9 cellular contexts compared by ENCODE assay signal in genomic region chr17:51427259-51428255, GRCh38.
DNase-seq lines count a peak whose midpoint lies in the region; ATAC-seq and TF ChIP-seq lines count a peak whose summit lies in the region.
"Had no signal": no experiment of that assay in that cellular context is flagged by ENCODE, and none has a peak within 500 bp of the region (broad histone marks: within the 10 kb centered on the region; RNA-seq: fewer than 3 reads in every experiment).

No MANE protein-coding gene starts in this region.

- TF ChIP-seq POLR2A in gastrocnemius medialis (IDR thresholded peaks at IDR 0.05), result no peak

- no peaks in the 10 kb centered on the region for H3K27me3 Mint-ChIP-seq in activated T-helper 17 cell treated with anti-CD3 and anti-CD28 coated beads, Interleukin-2, amount 50 U/mL, for 72 hours

- intact Hi-C loops in right cardiac atrium (cut with DNase I), result no loop called here
- intact Hi-C loops in cardiac septum (cut with DNase I), result no loop called here
- intact Hi-C loops in gastrocnemius medialis (cut with DNase I; ENCODE audit: low total_unique reads), result no loop called here

- in situ Hi-C loops in gastrocnemius medialis (cut with MboI; ENCODE audit: low sequenced_read_pairs in 4 of 4), result no loop called here

- H3K9me3 Mint-ChIP-seq in activated T-helper 17 cell treated with anti-CD3 and anti-CD28 coated beads, Interleukin-2, amount 50 U/mL, for 72 hours, result no peaks in the 10 kb centered on the region

- DNase-seq in right cardiac atrium (no peak), cardiac septum (ENCODE audit: low spot score) (no peak), NCI-H2196 treated with DMSO at 0.1 percent for 48 hours (lab: John Stamatoyannopoulos, UW; ENCODE audit: unreplicated experiment) (peak; percentile 37), dedifferentiated amniotic fluid mesenchymal stem cell (ENCODE audit: extremely low spot score) (no peak), foreskin fibroblast (no peak), gastrocnemius medialis (no peak)
- peak; percentile 45 to 46 for DNase-seq in stimulated activated CD4-positive, alpha-beta T cell treated with anti-CD3 and anti-CD28 coated beads, Interleukin-2, amount 100 ng/mL, for 48 hours

- H3K4me1 ChIP-seq in right cardiac atrium (ENCODE audit: control insufficient read depth, insufficient read depth, low read length) (peaks cover 2% of the 10 kb centered on the region), gastrocnemius medialis (no peaks in the 10 kb centered on the region)

- peak overlapping the region; percentile 72 for H3K4me3 Mint-ChIP-seq in activated T-helper 17 cell treated with anti-CD3 and anti-CD28 coated beads, Interleukin-2, amount 50 U/mL, for 72 hours

- no peaks in the 10 kb centered on the region for H3K9me3 ChIP-seq in right cardiac atrium (ENCODE audit: control insufficient read depth, low read length)
- H3K9me3 ChIP-seq in gastrocnemius medialis, result no peaks in the 10 kb centered on the region

- H3K36me3 ChIP-seq in gastrocnemius medialis, result no peaks in the 10 kb centered on the region

- no peak for TF ChIP-seq CTCF in foreskin fibroblast (IDR thresholded peaks at IDR 0.05; ENCODE audit: low read depth, low read length)
- TF ChIP-seq CTCF in gastrocnemius medialis (IDR thresholded peaks at IDR 0.05 in 4 of 5, conservative IDR thresholded peaks at IDR 0.05 in 1 of 5), result no peak

- WGBS in right cardiac atrium, result 49% methylated on average over 12 of the region's 12 CpGs

- no peaks in the 10 kb centered on the region for H3K27me3 ChIP-seq in right cardiac atrium (ENCODE audit: control insufficient read depth, insufficient read depth)
- H3K27me3 ChIP-seq in gastrocnemius medialis, result no peaks in the 10 kb centered on the region

- H3K27ac ChIP-seq in right cardiac atrium (ENCODE audit: low read length) (peak overlapping the region; percentile 24), gastrocnemius medialis (no peak overlapping the region)

- peaks cover 35% of the 10 kb centered on the region for H3K4me1 Mint-ChIP-seq in activated T-helper 17 cell treated with anti-CD3 and anti-CD28 coated beads, Interleukin-2, amount 50 U/mL, for 72 hours

- H3K36me3 Mint-ChIP-seq in activated T-helper 17 cell treated with anti-CD3 and anti-CD28 coated beads, Interleukin-2, amount 50 U/mL, for 72 hours (ENCODE audit: low read depth), result no peaks in the 10 kb centered on the region

- H3K4me3 ChIP-seq in right cardiac atrium (ENCODE audit: low read length) (no peak overlapping the region), foreskin fibroblast (ENCODE audit: low read depth in 1 of 2, low read length in 2 of 2) (no peak overlapping the region), gastrocnemius medialis (no peak overlapping the region)
- H3K4me3 ChIP-seq: lung had no signal

- H3K27ac Mint-ChIP-seq in activated T-helper 17 cell treated with anti-CD3 and anti-CD28 coated beads, Interleukin-2, amount 50 U/mL, for 72 hours, result peak overlapping the region; percentile 89

- ATAC-seq in right cardiac atrium (peak in 1 of 2 donors; percentile 79), gastrocnemius medialis (no peak)
- ATAC-seq in activated T-helper 17 cell treated with anti-CD3 and anti-CD28 coated beads, Interleukin-2, amount 50 U/mL, for 72 hours (replicated peaks), result peak; percentile 90

Comparison
In these comparisons a context has a peak if more than half of its experiments do, and no peak if none do; other contexts are left out.
1. DNase-seq: peak in NCI-H2196 treated with DMSO at 0.1 percent for 48 hours (single experiment) and stimulated activated CD4-positive, alpha-beta T cell treated with anti-CD3 and anti-CD28 coated beads, Interleukin-2, amount 100 ng/mL, for 48 hours (2 of 2); none in right cardiac atrium (0 of 3), cardiac septum (single experiment), dedifferentiated amniotic fluid mesenchymal stem cell (single experiment), foreskin fibroblast (0 of 2) and gastrocnemius medialis (0 of 2).